In the genomic region with DNA sequence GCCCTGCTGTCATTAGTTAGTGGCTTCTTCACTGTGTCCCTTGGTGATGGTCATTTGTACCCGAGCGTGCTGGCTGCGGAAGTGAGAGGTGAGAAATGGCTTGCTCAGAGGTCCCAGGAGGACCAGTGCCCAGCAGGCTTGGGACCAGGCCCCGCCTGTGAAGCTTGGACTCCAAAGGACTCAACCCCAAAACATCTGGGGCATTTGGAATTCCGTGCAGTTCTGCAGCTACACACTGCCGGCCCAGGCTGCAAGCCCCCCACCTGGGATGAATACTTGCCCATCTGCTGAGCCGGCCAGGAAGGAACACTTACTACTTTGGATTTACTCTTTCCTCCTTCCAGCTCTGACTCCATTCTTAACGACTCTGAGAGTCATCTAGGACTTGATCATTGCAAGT, we compare ENCODE assay signal across 29 cellular contexts. TPM values are rescaled to one million over a fixed set of nuclear protein-coding genes. Genes with fewer than 3 reads are reported as not detected.
"Had no signal": no experiment of that assay in that cellular context is flagged by ENCODE, and none has a peak within 500 bp of the region (broad histone marks: within the 10 kb centered on the region; RNA-seq: fewer than 3 reads in every experiment).

No MANE protein-coding gene starts in this region.

- H3K27me3 Mint-ChIP-seq: activated CD4-positive, alpha-beta T cell treated with anti-CD3 and anti-CD28 coated beads, Interleukin-2, amount 10 ng/mL, durations not matched to agents 7 days and 5 days; activated naive CD8-positive, alpha-beta T cell; dendritic cell treated with granulocyte-macrophage colony-stimulating factor and Interleukin-4, amounts not matched to agents 40 ng/mL and 50 ng/mL, for 4 days had no signal

- DNase-seq: activated CD4-positive, alpha-beta memory T cell treated with anti-CD3 and anti-CD28 coated beads, Interleukin-2, amount 10 ng/mL, durations not matched to agents 7 days and 5 days; activated CD4-positive, alpha-beta T cell treated with anti-CD3 and anti-CD28 coated beads for 1 hour; activated CD4-positive, alpha-beta T cell treated with anti-CD3 and anti-CD28 coated beads for 4 hours; activated CD4-positive, alpha-beta T cell treated with anti-CD3 and anti-CD28 coated beads, Interleukin-2, amount 10 ng/mL, durations not matched to agents 7 days and 5 days; activated CD4-positive, alpha-beta T cell treated with anti-CD3 and anti-CD28 coated beads, Interleukin-2, amount 50 U/mL, for 4 hours; activated CD4-positive, CD25-positive, alpha-beta regulatory T cell; activated effector memory CD4-positive, alpha-beta T cell treated with Interleukin-2 at 50 U/mL for 16 hours; activated gamma-delta T cell treated with Interleukin-2 at 50 U/mL for 16 hours; activated naive CD4-positive, alpha-beta T cell treated with anti-CD3 and anti-CD28 coated beads, Interleukin-2, amount 50 U/mL, for 16 hours; activated naive CD4-positive, alpha-beta T cell treated with Interleukin-2 at 50 U/mL for 16 hours; activated T-cell treated with anti-CD3 and anti-CD28 coated beads, Interleukin-2, amount 50 U/mL, for 4 hours; amniotic stem cell; anterior cingulate cortex; brain microvascular endothelial cell; dorsolateral prefrontal cortex; effector memory CD4-positive, alpha-beta T cell; erythroblast; foreskin keratinocyte; gastrocnemius medialis; T-helper 1 cell; T-helper 17 cell; T1000 had no signal

- H3K4me1 Mint-ChIP-seq: activated CD4-positive, alpha-beta memory T cell treated with anti-CD3 and anti-CD28 coated beads, Interleukin-2, amount 10 ng/mL, durations not matched to agents 7 days and 5 days; activated T-helper 17 cell treated with anti-CD3 and anti-CD28 coated beads, Interleukin-2, amount 50 U/mL, for 72 hours; central memory CD8-positive, alpha-beta T cell had no signal

- H3K27me3 ChIP-seq: brain microvascular endothelial cell, dorsolateral prefrontal cortex, esophagus muscularis mucosa, foreskin keratinocyte, gastrocnemius medialis had no signal

- H3K4me3 ChIP-seq: coronary artery, dorsolateral prefrontal cortex, esophagus muscularis mucosa, gastrocnemius medialis had no signal

- H3K27ac Mint-ChIP-seq: activated CD4-positive, alpha-beta memory T cell treated with anti-CD3 and anti-CD28 coated beads, Interleukin-2, amount 10 ng/mL, durations not matched to agents 7 days and 5 days; activated CD4-positive, alpha-beta T cell treated with anti-CD3 and anti-CD28 coated beads, Interleukin-2, amount 10 ng/mL, durations not matched to agents 7 days and 5 days; activated naive CD8-positive, alpha-beta T cell; activated T-helper 17 cell treated with anti-CD3 and anti-CD28 coated beads, Interleukin-2, amount 50 U/mL, for 72 hours; dendritic cell treated with granulocyte-macrophage colony-stimulating factor and Interleukin-4, amounts not matched to agents 40 ng/mL and 50 ng/mL, for 4 days; T-helper 17 cell; T-helper 2 cell treated with Interferon-gamma antibody and Interleukin-4, amounts not matched to agents 5 μg/mL and 100 μg/mL, for 36 hours had no signal

- H3K36me3 ChIP-seq: brain microvascular endothelial cell had no signal

- H3K9me3 Mint-ChIP-seq: activated CD4-positive, alpha-beta memory T cell treated with anti-CD3 and anti-CD28 coated beads, Interleukin-2, amount 10 ng/mL, durations not matched to agents 7 days and 5 days; activated CD4-positive, alpha-beta T cell treated with anti-CD3 and anti-CD28 coated beads, Interleukin-2, amount 10 ng/mL, durations not matched to agents 7 days and 5 days; activated T-cell treated with anti-CD3 and anti-CD28 coated beads, Interleukin-2, amount 50 U/mL, for 4 hours; activated T-helper 17 cell treated with anti-CD3 and anti-CD28 coated beads, Interleukin-2, amount 50 U/mL, for 72 hours; central memory CD8-positive, alpha-beta T cell; dendritic cell treated with granulocyte-macrophage colony-stimulating factor and Interleukin-4, amounts not matched to agents 40 ng/mL and 50 ng/mL, for 4 days; T-helper 2 cell treated with Interferon-gamma antibody and Interleukin-4, amounts not matched to agents 5 μg/mL and 100 μg/mL, for 36 hours had no signal

- H3K9me3 ChIP-seq: esophagus muscularis mucosa, gastrocnemius medialis had no signal

- H3K4me3 Mint-ChIP-seq: activated CD4-positive, alpha-beta memory T cell treated with anti-CD3 and anti-CD28 coated beads, Interleukin-2, amount 10 ng/mL, durations not matched to agents 7 days and 5 days; activated CD4-positive, alpha-beta T cell treated with anti-CD3 and anti-CD28 coated beads, Interleukin-2, amount 10 ng/mL, durations not matched to agents 7 days and 5 days; activated naive CD8-positive, alpha-beta T cell; activated T-cell treated with anti-CD3 and anti-CD28 coated beads, Interleukin-2, amount 50 U/mL, for 4 hours; activated T-helper 17 cell treated with anti-CD3 and anti-CD28 coated beads, Interleukin-2, amount 50 U/mL, for 72 hours; central memory CD8-positive, alpha-beta T cell; dendritic cell treated with granulocyte-macrophage colony-stimulating factor and Interleukin-4, amounts not matched to agents 40 ng/mL and 50 ng/mL, for 4 days; T-helper 17 cell; T-helper 2 cell treated with Interferon-gamma antibody and Interleukin-4, amounts not matched to agents 5 μg/mL and 100 μg/mL, for 36 hours had no signal

- H3K27ac ChIP-seq: brain microvascular endothelial cell, coronary artery, dorsolateral prefrontal cortex, esophagus muscularis mucosa, foreskin keratinocyte had no signal

- ATAC-seq: activated T-cell treated with anti-CD3 and anti-CD28 coated beads, Interleukin-2, amount 50 U/mL, for 4 hours; activated T-helper 17 cell treated with anti-CD3 and anti-CD28 coated beads, Interleukin-2, amount 50 U/mL, for 72 hours; foreskin keratinocyte; gastrocnemius medialis; T-helper 17 cell had no signal

RNA-seq across cellular contexts. Expression of a gene that starts 18.0 kb away (rescaled TPM):
- total RNA-seq: activated CD4-positive, alpha-beta memory T cell treated with anti-CD3 and anti-CD28 coated beads, Interleukin-2, amount 10 ng/mL, durations not matched to agents 7 days and 5 days had no signal
